In the genomic region with DNA sequence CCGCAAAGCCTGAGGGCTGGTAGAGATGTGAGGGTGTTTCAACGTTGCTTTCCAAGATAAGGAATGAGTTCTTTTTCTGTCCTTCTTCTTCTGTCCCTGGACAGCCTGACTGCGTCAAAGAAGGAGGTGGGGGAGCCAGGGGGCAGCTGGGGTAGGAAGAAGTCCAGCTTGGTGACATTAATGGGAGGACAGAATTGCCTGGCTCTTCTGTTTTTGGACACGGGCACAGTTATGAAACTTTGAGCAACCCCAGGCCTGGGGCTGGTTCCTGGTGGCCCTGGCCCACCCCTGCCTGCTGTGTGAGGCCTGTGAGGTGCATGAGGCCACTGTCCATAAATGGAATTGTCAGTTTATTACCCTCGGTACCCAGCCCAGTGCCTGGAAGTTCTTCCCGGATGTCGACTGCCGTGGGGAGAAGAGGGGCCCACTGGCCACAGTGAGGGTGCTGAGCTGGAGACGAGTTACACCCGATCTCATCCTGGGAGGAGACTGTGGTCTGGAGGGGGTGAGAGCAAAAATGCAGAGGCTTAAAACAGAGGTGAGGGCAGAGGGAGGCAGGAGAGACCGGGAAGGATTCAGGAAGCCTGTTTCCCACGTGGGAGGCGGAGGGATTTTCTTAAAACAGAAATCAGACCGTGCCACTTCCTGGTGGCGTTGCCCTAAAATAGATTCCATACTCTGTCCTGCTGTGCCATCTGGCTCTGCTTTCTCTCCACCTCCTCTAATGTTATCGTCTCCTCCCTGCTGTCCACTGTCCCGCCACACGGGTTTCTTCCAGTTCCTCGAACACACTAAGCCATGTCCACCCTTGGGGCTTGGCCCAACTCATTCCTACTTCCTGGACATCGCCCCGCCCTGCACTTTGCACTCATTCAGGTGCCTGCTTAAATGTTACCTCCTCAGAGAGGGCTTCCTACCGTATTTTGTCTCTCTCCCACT, we compare ENCODE assay signal across 12 cellular contexts. TPM values are rescaled to one million over a fixed set of nuclear protein-coding genes. Genes with fewer than 3 reads are reported as not detected.
DNase-seq lines count a peak whose midpoint lies in the region; ATAC-seq, FAIRE-seq and TF ChIP-seq lines count a peak whose summit lies in the region.
"Had no signal": no experiment of that assay in that cellular context is flagged by ENCODE, and none has a peak within 500 bp of the region (broad histone marks: within the 10 kb centered on the region; RNA-seq: fewer than 3 reads in every experiment).

No MANE protein-coding gene starts in this region.

- H3K27me3 Mint-ChIP-seq in astrocyte (ENCODE audit: low read depth, unreplicated experiment): peaks cover 28% of the 10 kb centered on the region
- peaks cover 11% of the 10 kb centered on the region for H3K27me3 Mint-ChIP-seq in type B pancreatic cell

- H3K79me2 ChIP-seq in astrocyte (ENCODE audit: insufficient read depth, low read length): no peaks in the 10 kb centered on the region

- peak overlapping the region; percentile 78 for H2BK120ac ChIP-seq in mesenchymal stem cell (ENCODE audit: low read depth, low read length)

- peak overlapping the region; percentile 61 to 76 for H3K4ac ChIP-seq in mesenchymal stem cell (ENCODE audit: low read depth in 1 of 2, low read length in 2 of 2)

- H3K36me3 ChIP-seq in astrocyte (ENCODE audit: insufficient read depth, low read length): no peaks in the 10 kb centered on the region
- no peaks in the 10 kb centered on the region for H3K36me3 ChIP-seq in mesenchymal stem cell (ENCODE audit: control insufficient read depth in 1 of 2, insufficient read depth in 2 of 2, low read depth in 1 of 2, low read length in 2 of 2)
- H3K36me3 ChIP-seq: left lung had no signal

- H3K14ac ChIP-seq in mesenchymal stem cell (ENCODE audit: low read length in 2 of 2): peak overlapping the region in 1 of 2 experiments; percentile 68

- WGBS in mesenchymal stem cell: 59% methylated on average over 22 of the region's 22 CpGs

- no peak overlapping the region for H3K27ac Mint-ChIP-seq in astrocyte (ENCODE audit: unreplicated experiment)
- H3K27ac Mint-ChIP-seq in type B pancreatic cell: peak overlapping the region; percentile 62
- H3K27ac Mint-ChIP-seq: activated CD4-positive, alpha-beta memory T cell treated with anti-CD3 and anti-CD28 coated beads for 36 hours had no signal

- H3K4me3 Mint-ChIP-seq in astrocyte (ENCODE audit: unreplicated experiment): peak overlapping the region; percentile 69
- H3K4me3 Mint-ChIP-seq in type B pancreatic cell: no peak overlapping the region
- H3K4me3 Mint-ChIP-seq: activated CD4-positive, alpha-beta memory T cell treated with anti-CD3 and anti-CD28 coated beads for 36 hours had no signal

- no peak overlapping the region for H3K4me3 ChIP-seq in astrocyte (ENCODE audit: insufficient read depth, low read depth, low read length)
- no peak overlapping the region for H3K4me3 ChIP-seq in mesenchymal stem cell (ENCODE audit: insufficient read depth in 1 of 2, low read depth in 1 of 2, low read length in 2 of 2)
- H3K4me3 ChIP-seq: left lung had no signal

- H3K79me1 ChIP-seq in mesenchymal stem cell (replicated peaks; ENCODE audit: low read length, poor library complexity, severe bottlenecking): no peaks in the 10 kb centered on the region

- peak overlapping the region; percentile 76 for H2BK15ac ChIP-seq in mesenchymal stem cell (ENCODE audit: low read depth, poor library complexity, severe bottlenecking)

- peaks cover 9% of the 10 kb centered on the region for H3K4me1 Mint-ChIP-seq in astrocyte (ENCODE audit: low read depth, unreplicated experiment)
- H3K4me1 Mint-ChIP-seq in type B pancreatic cell (ENCODE audit: unreplicated experiment): peaks cover 42% of the 10 kb centered on the region

- H3K27ac ChIP-seq in astrocyte (ENCODE audit: low read depth, low read length) (no peak overlapping the region), mesenchymal stem cell (ENCODE audit: low read length, poor library complexity, severe bottlenecking) (no peak overlapping the region)
- H3K27ac ChIP-seq: left lung had no signal

- H2BK12ac ChIP-seq in mesenchymal stem cell (ENCODE audit: low read length in 2 of 2): peak overlapping the region; percentile 78 to 84

- DNase-seq in DMS53 (lab: John Stamatoyannopoulos, UW) (peak; percentile 2), DMS53 treated with DMSO at 0.1 percent for 48 hours (lab: John Stamatoyannopoulos, UW; ENCODE audit: unreplicated experiment) (no peak), astrocyte (ENCODE audit: low read depth) (no peak), mesenchymal stem cell (peak; percentile 26), type B pancreatic cell (ENCODE audit: extremely low spot score, unreplicated experiment) (no peak), NCI-H1092 treated with DMSO at 0.1 percent for 48 hours (lab: John Stamatoyannopoulos, UW) (no peak)
- DNase-seq: activated CD4-positive, alpha-beta memory T cell treated with anti-CD3 and anti-CD28 coated beads for 36 hours; amniotic stem cell; left lung had no signal

- H4K20me1 ChIP-seq in astrocyte (ENCODE audit: insufficient read depth, low read length): no peaks in the 10 kb centered on the region

- H3K9me3 ChIP-seq in astrocyte (ENCODE audit: insufficient read depth, low read depth, low read length) (peaks cover 4% of the 10 kb centered on the region), mesenchymal stem cell (ENCODE audit: control insufficient read depth, low read length) (no peaks in the 10 kb centered on the region)
- H3K9me3 ChIP-seq: left lung had no signal

- peak overlapping the region; percentile 72 for H4K91ac ChIP-seq in mesenchymal stem cell (ENCODE audit: low read length)

- no peak overlapping the region for H2AK5ac ChIP-seq in mesenchymal stem cell (ENCODE audit: low read length, severe bottlenecking)

- ATAC-seq in GM19328 (IDR thresholded peaks at IDR 0.05; ENCODE audit: unreplicated experiment): no peak
- ATAC-seq in HG02571 (IDR thresholded peaks at IDR 0.05; ENCODE audit: unreplicated experiment): no peak

- peak overlapping the region; percentile 21 for H2AFZ ChIP-seq in astrocyte (ENCODE audit: low read depth, low read length)
- H2AFZ ChIP-seq in mesenchymal stem cell (ENCODE audit: low read depth, low read length): peak overlapping the region; percentile 59

- peaks cover 32% of the 10 kb centered on the region for H3K4me1 ChIP-seq in astrocyte (ENCODE audit: insufficient read depth, low read length)
- peaks cover 26% of the 10 kb centered on the region for H3K4me1 ChIP-seq in mesenchymal stem cell (ENCODE audit: control insufficient read depth, insufficient read depth, low read depth, low read length)

- TF ChIP-seq CTCF in astrocyte (IDR thresholded peaks at IDR 0.05; ENCODE audit: insufficient read depth, low read depth, low read length): no peak
- no peak for TF ChIP-seq CTCF in type B pancreatic cell (conservative IDR thresholded peaks at IDR 0.05)

- peak overlapping the region; percentile 86 for H4K8ac ChIP-seq in mesenchymal stem cell (ENCODE audit: low read length)

- H3K9me3 Mint-ChIP-seq in astrocyte (ENCODE audit: unreplicated experiment) (no peaks in the 10 kb centered on the region), type B pancreatic cell (no peaks in the 10 kb centered on the region)
- H3K9me3 Mint-ChIP-seq: activated CD4-positive, alpha-beta memory T cell treated with anti-CD3 and anti-CD28 coated beads for 36 hours had no signal

- H3K36me3 Mint-ChIP-seq in astrocyte (ENCODE audit: low read depth, unreplicated experiment) (peaks cover 2% of the 10 kb centered on the region), type B pancreatic cell (no peaks in the 10 kb centered on the region)
- H3K36me3 Mint-ChIP-seq: activated CD4-positive, alpha-beta memory T cell treated with anti-CD3 and anti-CD28 coated beads for 36 hours had no signal

- peak overlapping the region; percentile 67 to 93 for H3K18ac ChIP-seq in mesenchymal stem cell (ENCODE audit: low read depth in 1 of 2, low read length in 2 of 2)

- H3K9ac ChIP-seq in astrocyte (ENCODE audit: low read length): no peak overlapping the region
- H3K9ac ChIP-seq in mesenchymal stem cell (ENCODE audit: low read length): no peak overlapping the region

- H3K4me2 ChIP-seq in astrocyte (ENCODE audit: low read length): peak overlapping the region; percentile 34
- no peak overlapping the region for H3K4me2 ChIP-seq in mesenchymal stem cell (ENCODE audit: low read length, poor library complexity, severe bottlenecking)

- no peak for FAIRE-seq in astrocyte (lab: Jason Lieb, UNC)
- FAIRE-seq: GM19239 had no signal

- H2BK5ac ChIP-seq in mesenchymal stem cell (ENCODE audit: low read depth, low read length, poor library complexity, severe bottlenecking): no peak overlapping the region

- H3K23ac ChIP-seq in mesenchymal stem cell (ENCODE audit: low read length in 2 of 2): no peak overlapping the region

- H3K27me3 ChIP-seq in astrocyte (ENCODE audit: insufficient read depth, low read length) (no peaks in the 10 kb centered on the region), mesenchymal stem cell (ENCODE audit: control insufficient read depth in 1 of 2, insufficient read depth in 1 of 2, low read length in 2 of 2) (peaks cover 10 to 30% of the 10 kb centered on the region in 2 experiments)

RNA-seq across cellular contexts. Expression of a gene that starts 59.7 kb away (rescaled TPM):
- 0.16 and 0.17 TPM in 2 replicates for total RNA-seq in astrocyte
- polyA plus RNA-seq in mesenchymal stem cell (2013, experiment 1 of 2): 0.58 TPM
- polyA plus RNA-seq in mesenchymal stem cell (2013, experiment 2 of 2): 0.51 TPM
- 0.21 and 0.24 TPM in 2 replicates for total RNA-seq in type B pancreatic cell (ENCODE audit: low replicate concordance)

Comparison
In these comparisons a context has a peak if more than half of its experiments do, and no peak if none do; other contexts are left out.
1. DNase-seq: peak in DMS53 (single experiment) and mesenchymal stem cell (single experiment); none in DMS53 treated with DMSO at 0.1 percent for 48 hours (single experiment), astrocyte (single experiment), type B pancreatic cell (single experiment) and NCI-H1092 treated with DMSO at 0.1 percent for 48 hours (single experiment).